8 cellular contexts compared by ENCODE assay signal in the genomic region with DNA sequence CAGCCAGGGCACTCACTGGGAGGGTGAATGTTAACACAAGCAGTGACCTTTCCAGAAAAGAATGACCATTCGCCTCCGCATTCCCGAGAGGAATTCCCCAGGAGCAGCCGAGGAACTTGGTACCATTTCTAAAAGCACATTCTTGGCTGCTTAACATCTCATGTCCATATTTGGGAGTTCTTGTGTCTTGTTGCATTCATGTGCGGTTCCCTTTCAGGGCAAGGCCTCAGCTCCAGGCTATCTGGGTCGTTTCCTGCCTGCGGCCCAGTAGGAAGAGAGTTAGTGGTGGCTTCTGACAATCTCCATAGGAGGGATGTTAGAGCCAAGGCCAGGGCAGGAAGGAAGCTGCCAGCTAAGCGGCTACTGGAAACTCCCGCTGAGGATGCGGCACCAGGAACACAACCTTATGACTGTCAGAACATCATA. TPM values are rescaled to one million over a fixed set of nuclear protein-coding genes. Genes with fewer than 3 reads are reported as not detected.
A peak's percentile ranks its signal among the peaks of the same experiment; 100 is the strongest.
DNase-seq lines count a peak whose midpoint lies in the region; ATAC-seq and TF ChIP-seq lines count a peak whose summit lies in the region.

No MANE protein-coding gene starts in this region.

- H3K27ac ChIP-seq in BLaER1 treated with 17β-estradiol and CSF1 and Interleukin-3, amounts not matched to agents 10 nM and 100 nM, result peak overlapping the region in 9 of 11 experiments; percentile 37 to 72 (median 64); a peak in 16 of 22 replicates
- H3K27ac ChIP-seq in SJSA1, result peak overlapping the region; percentile 64

- ATAC-seq in activated T-cell treated with anti-CD3 and anti-CD28 coated beads, Interleukin-2, amount 50 U/mL, for 72 hours (replicated peaks in 1 of 2), result no peak
- no peak for ATAC-seq in stimulated activated memory B cell treated with anti-CD40 and anti-IgM and Interleukin-4, amounts not matched to agents 10 μg/mL and 1 μg/mL and 100 μg/mL, for 72 hours

- peak overlapping the region; percentile 68 to 93 (median 75) for H3K4me2 ChIP-seq in BLaER1 treated with 17β-estradiol and CSF1 and Interleukin-3, amounts not matched to agents 10 nM and 100 nM

- TF ChIP-seq CTCF in fibroblast of mammary gland (conservative IDR thresholded peaks at IDR 0.05; ENCODE audit: control insufficient read depth, insufficient read depth, low read depth, low read length), result no peak

- H4K20me1 ChIP-seq in BLaER1 treated with 17β-estradiol and CSF1 and Interleukin-3, amounts not matched to agents 10 nM and 100 nM, result no peaks in the 10 kb centered on the region

- H3K27me3 Mint-ChIP-seq in activated T-cell treated with anti-CD3 and anti-CD28 coated beads, Interleukin-2, amount 50 U/mL, for 72 hours (ENCODE audit: low read depth), result no peaks in the 10 kb centered on the region
- H3K27me3 Mint-ChIP-seq in stimulated activated memory B cell treated with anti-CD40 and anti-IgM and Interleukin-4, amounts not matched to agents 10 μg/mL and 1 μg/mL and 100 μg/mL, for 72 hours, result peaks cover 24% of the 10 kb centered on the region

- H3K4me3 ChIP-seq in BLaER1 treated with 17β-estradiol and CSF1 and Interleukin-3, amounts not matched to agents 10 nM and 100 nM, result peak overlapping the region in 1 of 10 experiments; percentile 5; a peak in 1 of 20 replicates
- H3K4me3 ChIP-seq in SJSA1, result no peak overlapping the region
- H3K4me3 ChIP-seq in fibroblast of mammary gland (ENCODE audit: control insufficient read depth, low read depth, low read length), result no peak overlapping the region
- no peak overlapping the region for H3K4me3 ChIP-seq in neuron (ENCODE audit: low read length)

- H3K4me3 Mint-ChIP-seq in activated T-cell treated with anti-CD3 and anti-CD28 coated beads, Interleukin-2, amount 50 U/mL, for 72 hours, result no peak overlapping the region
- H3K4me3 Mint-ChIP-seq in stimulated activated memory B cell treated with anti-CD40 and anti-IgM and Interleukin-4, amounts not matched to agents 10 μg/mL and 1 μg/mL and 100 μg/mL, for 72 hours, result no peak overlapping the region

- H3K36me3 Mint-ChIP-seq in activated T-cell treated with anti-CD3 and anti-CD28 coated beads, Interleukin-2, amount 50 U/mL, for 72 hours (ENCODE audit: insufficient read depth in 2 of 2), result peaks cover 11 to 13% of the 10 kb centered on the region in 2 donors
- H3K36me3 Mint-ChIP-seq in stimulated activated memory B cell treated with anti-CD40 and anti-IgM and Interleukin-4, amounts not matched to agents 10 μg/mL and 1 μg/mL and 100 μg/mL, for 72 hours, result peaks cover 6% of the 10 kb centered on the region

- peaks cover 9 to 19% (median 12%) of the 10 kb centered on the region in 11 experiments; a peak in 21 of 22 replicates for H3K9me3 ChIP-seq in BLaER1 treated with 17β-estradiol and CSF1 and Interleukin-3, amounts not matched to agents 10 nM and 100 nM (replicated peaks in 1 of 11)
- H3K9me3 ChIP-seq in SJSA1 (replicated peaks) (peaks cover 6% of the 10 kb centered on the region; the same call in 1 of the 2 replicates), neuron (ENCODE audit: low read length) (peaks cover 3% of the 10 kb centered on the region)

- H3K27me3 ChIP-seq in BLaER1 treated with 17β-estradiol and CSF1 and Interleukin-3, amounts not matched to agents 10 nM and 100 nM, result no peaks in the 10 kb centered on the region
- H3K27me3 ChIP-seq in SJSA1 (replicated peaks) (no peaks in the 10 kb centered on the region), neuron (ENCODE audit: insufficient read depth, low read length) (no peaks in the 10 kb centered on the region)

- H3K36me3 ChIP-seq in BLaER1 treated with 17β-estradiol and CSF1 and Interleukin-3, amounts not matched to agents 10 nM and 100 nM, result no peaks in the 10 kb centered on the region
- H3K36me3 ChIP-seq in SJSA1 (no peaks in the 10 kb centered on the region), neuron (ENCODE audit: insufficient read depth, low read length) (no peaks in the 10 kb centered on the region)

- peaks cover 47 to 79% (median 57%) of the 10 kb centered on the region in 10 experiments for H3K4me1 ChIP-seq in BLaER1 treated with 17β-estradiol and CSF1 and Interleukin-3, amounts not matched to agents 10 nM and 100 nM
- H3K4me1 ChIP-seq in SJSA1 (replicated peaks) (peaks cover 51% of the 10 kb centered on the region), neuron (ENCODE audit: insufficient read depth, low read length) (peaks cover 47% of the 10 kb centered on the region)

- DNase-seq in SJSA1 (ENCODE audit: low read depth in 1 of 2, low spot score in 2 of 2) (peak; percentile 95 to 96), fibroblast of mammary gland (ENCODE audit: low read depth) (peak; percentile 96), DMS153 (lab: John Stamatoyannopoulos, UW) (no peak)
- no peak for DNase-seq in activated T-cell treated with anti-CD3 and anti-CD28 coated beads, Interleukin-2, amount 50 U/mL, for 48 hours
- DNase-seq in activated T-cell treated with anti-CD3 and anti-CD28 coated beads, Interleukin-2, amount 50 U/mL, for 72 hours, result no peak

- H3K27ac Mint-ChIP-seq in activated T-cell treated with anti-CD3 and anti-CD28 coated beads, Interleukin-2, amount 50 U/mL, for 72 hours, result no peak overlapping the region
- no peak overlapping the region for H3K27ac Mint-ChIP-seq in stimulated activated memory B cell treated with anti-CD40 and anti-IgM and Interleukin-4, amounts not matched to agents 10 μg/mL and 1 μg/mL and 100 μg/mL, for 72 hours

- peak overlapping the region; percentile 7 for H2AFZ ChIP-seq in neuron (ENCODE audit: low read depth, low read length)

- peaks cover 8 to 9% of the 10 kb centered on the region in 2 donors for H3K9me3 Mint-ChIP-seq in activated T-cell treated with anti-CD3 and anti-CD28 coated beads, Interleukin-2, amount 50 U/mL, for 72 hours
- H3K9me3 Mint-ChIP-seq in stimulated activated memory B cell treated with anti-CD40 and anti-IgM and Interleukin-4, amounts not matched to agents 10 μg/mL and 1 μg/mL and 100 μg/mL, for 72 hours, result peaks cover 8% of the 10 kb centered on the region

- peak overlapping the region in 9 of 11 experiments; percentile 5 to 56 (median 42); a peak in 11 of 22 replicates for H3K9ac ChIP-seq in BLaER1 treated with 17β-estradiol and CSF1 and Interleukin-3, amounts not matched to agents 10 nM and 100 nM

- peaks cover 14% of the 10 kb centered on the region for H3K4me1 Mint-ChIP-seq in activated T-cell treated with anti-CD3 and anti-CD28 coated beads, Interleukin-2, amount 50 U/mL, for 72 hours (ENCODE audit: low read depth)
- H3K4me1 Mint-ChIP-seq in stimulated activated memory B cell treated with anti-CD40 and anti-IgM and Interleukin-4, amounts not matched to agents 10 μg/mL and 1 μg/mL and 100 μg/mL, for 72 hours, result peaks cover 34% of the 10 kb centered on the region

RNA-seq across cellular contexts. Expression of gene MEAK7, which starts 27.9 kb away (rescaled TPM):
- total RNA-seq in SJSA1 (2014; rRNA removed; shearing (Covaris generic)), result 8.2 and 8.4 TPM in 2 replicates
- 10 to 100 TPM; 15.6 to 27.9 TPM for total RNA-seq in activated T-cell treated with anti-CD3 and anti-CD28 coated beads, Interleukin-2, amount 50 U/mL, for 72 hours

Comparison
In these comparisons a context has a peak if more than half of its experiments do, and no peak if none do; other contexts are left out.
1. DNase-seq: peak in SJSA1 (2 of 2) and fibroblast of mammary gland (single experiment); none in activated T-cell treated with anti-CD3 and anti-CD28 coated beads, Interleukin-2, amount 50 U/mL, for 48 hours (0 of 2), activated T-cell treated with anti-CD3 and anti-CD28 coated beads, Interleukin-2, amount 50 U/mL, for 72 hours (0 of 2) and DMS153 (single experiment).